In the genomic region with DNA sequence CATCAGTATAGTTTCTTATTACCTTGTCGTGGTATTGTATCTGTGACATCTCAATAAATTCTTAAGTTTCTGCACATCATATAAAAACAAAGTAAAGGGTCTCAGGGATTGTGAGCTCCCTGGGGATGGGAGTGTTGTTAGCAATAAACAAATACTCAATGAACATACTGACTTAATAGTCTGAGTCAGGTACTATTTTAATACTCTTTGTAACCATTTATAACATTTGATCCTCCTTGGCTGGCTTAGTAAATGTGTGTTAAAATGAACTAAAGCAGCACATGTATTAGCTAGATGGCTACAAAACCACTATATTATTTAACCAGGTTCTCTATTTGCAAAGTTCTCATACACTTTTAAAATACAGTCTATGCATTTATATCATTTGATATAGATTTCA, we compare ENCODE assay signal across 12 cellular contexts. TPM values are rescaled to one million over a fixed set of nuclear protein-coding genes. Genes with fewer than 3 reads are reported as not detected.
A peak's percentile ranks its signal among the peaks of the same experiment; 100 is the strongest.
DNase-seq lines count a peak whose midpoint lies in the region; ATAC-seq and TF ChIP-seq lines count a peak whose summit lies in the region.
"Had no signal": no experiment of that assay in that cellular context is flagged by ENCODE, and none has a peak within 500 bp of the region (broad histone marks: within the 10 kb centered on the region; RNA-seq: fewer than 3 reads in every experiment).

No MANE protein-coding gene starts in this region.

- no peaks in the 10 kb centered on the region for H3K9me2 ChIP-seq in GM23248 (ENCODE audit: insufficient read depth)

- H3K27me3 ChIP-seq in GM23248 (replicated peaks; ENCODE audit: insufficient read depth) (no peaks in the 10 kb centered on the region), mesenchymal stem cell (ENCODE audit: control insufficient read depth in 1 of 2, insufficient read depth in 1 of 2, low read length in 2 of 2) (no peaks in the 10 kb centered on the region), dorsolateral prefrontal cortex (no peaks in the 10 kb centered on the region)

- peak overlapping the region; percentile 96 for H3K4me3 Mint-ChIP-seq in activated CD8-positive, alpha-beta T cell treated with anti-CD3 and anti-CD28 coated beads for 36 hours

- H2AK5ac ChIP-seq in mesenchymal stem cell (ENCODE audit: low read length, severe bottlenecking) = no peak overlapping the region

- peaks cover 52% of the 10 kb centered on the region for H3K4me1 Mint-ChIP-seq in activated CD8-positive, alpha-beta T cell treated with anti-CD3 and anti-CD28 coated beads for 36 hours (ENCODE audit: low read depth)

- no peaks in the 10 kb centered on the region for H3K27me3 Mint-ChIP-seq in activated CD8-positive, alpha-beta T cell treated with anti-CD3 and anti-CD28 coated beads for 36 hours

- no peaks in the 10 kb centered on the region for H3K9me3 Mint-ChIP-seq in activated CD8-positive, alpha-beta T cell treated with anti-CD3 and anti-CD28 coated beads for 36 hours

- H3K4me2 ChIP-seq in GM23248 (ENCODE audit: unreplicated experiment) (peak overlapping the region; percentile 89), mesenchymal stem cell (ENCODE audit: low read length, poor library complexity, severe bottlenecking) (no peak overlapping the region)

- TF ChIP-seq CTCF in AG10803 (conservative IDR thresholded peaks at IDR 0.05; ENCODE audit: low read length) (no peak), GM20000 (IDR thresholded peaks at IDR 0.05; ENCODE audit: extremely low read depth, missing control alignments) (no peak), dorsolateral prefrontal cortex (IDR thresholded peaks at IDR 0.05 in 54 of 56, conservative IDR thresholded peaks at IDR 0.05 in 2 of 56; ENCODE audit: low read depth in 1 of 56, partially characterized antibody in 56 of 56) (no peak)
- TF ChIP-seq CTCF in activated CD8-positive, alpha-beta T cell treated with anti-CD3 and anti-CD28 coated beads for 36 hours (IDR thresholded peaks at IDR 0.05) = no peak

- peaks cover 45% of the 10 kb centered on the region for H3K36me3 Mint-ChIP-seq in activated CD8-positive, alpha-beta T cell treated with anti-CD3 and anti-CD28 coated beads for 36 hours (ENCODE audit: low read depth)

- H2BK12ac ChIP-seq in mesenchymal stem cell (ENCODE audit: low read length in 2 of 2) = no peak overlapping the region

- no peak overlapping the region for H3K4ac ChIP-seq in mesenchymal stem cell (ENCODE audit: low read depth in 1 of 2, low read length in 2 of 2)

- H3K79me1 ChIP-seq in mesenchymal stem cell (replicated peaks; ENCODE audit: low read length, poor library complexity, severe bottlenecking) = peaks cover 10% of the 10 kb centered on the region

- H2AFZ ChIP-seq in GM23248 = no peak overlapping the region; the same call in 1 of the 2 replicates
- H2AFZ ChIP-seq in mesenchymal stem cell (ENCODE audit: low read depth, low read length) = no peak overlapping the region

- H3K79me2 ChIP-seq in GM23248 (ENCODE audit: insufficient read depth) = peaks cover 55% of the 10 kb centered on the region

- H2BK15ac ChIP-seq in mesenchymal stem cell (ENCODE audit: low read depth, poor library complexity, severe bottlenecking) = no peak overlapping the region

- H3K36me3 ChIP-seq in GM23248 (ENCODE audit: low read depth) = peaks cover 6% of the 10 kb centered on the region; the same call in 1 of the 2 replicates
- peaks cover 7 to 28% of the 10 kb centered on the region in 2 experiments for H3K36me3 ChIP-seq in mesenchymal stem cell (ENCODE audit: control insufficient read depth in 1 of 2, insufficient read depth in 2 of 2, low read depth in 1 of 2, low read length in 2 of 2)

- H3K4me1 ChIP-seq in GM23248 (ENCODE audit: insufficient read depth) (peaks cover 30% of the 10 kb centered on the region), mesenchymal stem cell (ENCODE audit: control insufficient read depth, insufficient read depth, low read depth, low read length) (peaks cover 2% of the 10 kb centered on the region)

- no peak overlapping the region for H2BK5ac ChIP-seq in mesenchymal stem cell (ENCODE audit: low read depth, low read length, poor library complexity, severe bottlenecking)

- peak overlapping the region; percentile 93 for H3K27ac ChIP-seq in GM23248
- peak overlapping the region; percentile 62 for H3K27ac ChIP-seq in mesenchymal stem cell (ENCODE audit: low read length, poor library complexity, severe bottlenecking)
- no peak overlapping the region for H3K27ac ChIP-seq in dorsolateral prefrontal cortex

- no peak overlapping the region for H3K27ac Mint-ChIP-seq in activated CD8-positive, alpha-beta T cell treated with anti-CD3 and anti-CD28 coated beads for 36 hours

- H3K23ac ChIP-seq in mesenchymal stem cell (ENCODE audit: low read length in 2 of 2) = no peak overlapping the region

- peaks cover 22% of the 10 kb centered on the region for H3F3A ChIP-seq in GM23248 (ENCODE audit: insufficient read depth)

- H2BK120ac ChIP-seq in mesenchymal stem cell (ENCODE audit: low read depth, low read length) = no peak overlapping the region

- intact Hi-C loops in activated CD8-positive, alpha-beta T cell treated with anti-CD3 and anti-CD28 coated beads for 36 hours (cut with micrococcal nuclease) = no loop called here
- intact Hi-C loops in dorsolateral prefrontal cortex (cut with DNase I) = no loop called here

- peak overlapping the region; percentile 90; the same call in 1 of the 2 replicates for H3K4me3 ChIP-seq in AG10803 (ENCODE audit: low read length)
- peak overlapping the region; percentile 91 for H3K4me3 ChIP-seq in GM23248
- H3K4me3 ChIP-seq in mesenchymal stem cell (ENCODE audit: insufficient read depth in 1 of 2, low read depth in 1 of 2, low read length in 2 of 2) = peak overlapping the region in 1 of 2 experiments; percentile 94
- H3K4me3 ChIP-seq in dorsolateral prefrontal cortex = peak overlapping the region in 23 of 59 donors; percentile 7 to 98 (median 91)

- POLR2A ChIA-PET in activated CD8-positive, alpha-beta T cell treated with anti-CD3 and anti-CD28 coated beads for 36 hours (lab: Charles Lee) = no interaction called here

- H3K9me3 ChIP-seq in GM23248 (ENCODE audit: low read depth) (no peaks in the 10 kb centered on the region), mesenchymal stem cell (ENCODE audit: control insufficient read depth, low read length) (no peaks in the 10 kb centered on the region)

- peak; percentile 27 for DNase-seq in AG10803 (ENCODE audit: low read depth)
- peak; percentile 47 for DNase-seq in GM23248
- DNase-seq in activated CD8-positive, alpha-beta T cell treated with anti-CD3 and anti-CD28 coated beads for 36 hours = no peak
- DNase-seq in mesenchymal stem cell = peak; percentile 29
- DNase-seq in GM20000 (ENCODE audit: low spot score) = no peak
- no peak for DNase-seq in kidney glomerular epithelial cell (lab: John Stamatoyannopoulos, UW)
- DNase-seq in dorsolateral prefrontal cortex = no peak
- DNase-seq: activated naive CD4-positive, alpha-beta T cell; DMS 273 treated with DMSO at 0.1 percent for 48 hours; effector memory CD4-positive, alpha-beta T cell; NCI-H748 treated with DMSO at 0.1 percent for 48 hours had no signal

- no peak overlapping the region for H4K91ac ChIP-seq in mesenchymal stem cell (ENCODE audit: low read length)

- no peak for ATAC-seq in activated CD8-positive, alpha-beta T cell treated with anti-CD3 and anti-CD28 coated beads for 36 hours
- ATAC-seq in GM19463 (IDR thresholded peaks at IDR 0.05; ENCODE audit: unreplicated experiment) = no peak

- WGBS in GM23248 (ENCODE audit: low coverage in 1 of 2, low lambda C conversion rate in 2 of 2, missing lambda C conversion rate in 2 of 2), 2 experiments = 53 to 56% methylated on average over 1 of the region's 1 CpG
- WGBS in mesenchymal stem cell = no CpG with 5 or more reads among the region's 1 CpG

- no peak overlapping the region for H3K18ac ChIP-seq in mesenchymal stem cell (ENCODE audit: low read depth in 1 of 2, low read length in 2 of 2)

- H3K14ac ChIP-seq in mesenchymal stem cell (ENCODE audit: low read length in 2 of 2) = no peak overlapping the region

- no peaks in the 10 kb centered on the region for H4K20me1 ChIP-seq in GM23248 (ENCODE audit: insufficient read depth)

- H3K9ac ChIP-seq in GM23248 (peak overlapping the region; percentile 97), mesenchymal stem cell (ENCODE audit: low read length) (peak overlapping the region; percentile 99)

- H4K8ac ChIP-seq in mesenchymal stem cell (ENCODE audit: low read length) = no peak overlapping the region

- CTCF ChIA-PET in activated CD8-positive, alpha-beta T cell treated with anti-CD3 and anti-CD28 coated beads for 36 hours (lab: Charles Lee) = interaction anchor here (1.3 to 2.9 kb wide), 2 partner anchors 44 to 74 kb away, joined by 3 to 15 read pairs; no protein-coding TSS in a partner anchor

- in situ Hi-C loops in GM23248 (cut with MboI) = no loop called here

RNA-seq across cellular contexts. Expression of gene ICE2, which starts 1.8 kb away (rescaled TPM):
- 21.6 and 43.4 TPM in 2 replicates for total RNA-seq in GM23248 (2014; rRNA removed; shearing (Covaris generic))
- polyA plus RNA-seq in GM23248 (2016; fragmentation: Nextera tagmentation; extraction: Ambion mirVana) = 21.3 and 25.5 TPM in 2 replicates
- total RNA-seq in activated CD8-positive, alpha-beta T cell treated with anti-CD3 and anti-CD28 coated beads for 36 hours = 10 to 100 TPM; 74.1 to 74.5 TPM
- 16.7 TPM for polyA plus RNA-seq in mesenchymal stem cell (2013, experiment 1 of 2)
- 16.0 TPM for polyA plus RNA-seq in mesenchymal stem cell (2013, experiment 2 of 2)
- total RNA-seq in dorsolateral prefrontal cortex = 10 to 100 TPM; 24.3 to 69.1 (median 42.6) TPM

Comparison
In these comparisons a context has a peak if more than half of its experiments do, and no peak if none do; other contexts are left out.
1. DNase-seq: peak in AG10803 (single experiment), GM23248 (single experiment) and mesenchymal stem cell (single experiment); none in activated CD8-positive, alpha-beta T cell treated with anti-CD3 and anti-CD28 coated beads for 36 hours (single experiment), GM20000 (single experiment), kidney glomerular epithelial cell (single experiment) and dorsolateral prefrontal cortex (0 of 10).
2. H3K27ac ChIP-seq: peak in GM23248 (single experiment) and mesenchymal stem cell (single experiment); none in dorsolateral prefrontal cortex (0 of 59).